ENCODE assay signal across 20 cellular contexts in the genomic region with DNA sequence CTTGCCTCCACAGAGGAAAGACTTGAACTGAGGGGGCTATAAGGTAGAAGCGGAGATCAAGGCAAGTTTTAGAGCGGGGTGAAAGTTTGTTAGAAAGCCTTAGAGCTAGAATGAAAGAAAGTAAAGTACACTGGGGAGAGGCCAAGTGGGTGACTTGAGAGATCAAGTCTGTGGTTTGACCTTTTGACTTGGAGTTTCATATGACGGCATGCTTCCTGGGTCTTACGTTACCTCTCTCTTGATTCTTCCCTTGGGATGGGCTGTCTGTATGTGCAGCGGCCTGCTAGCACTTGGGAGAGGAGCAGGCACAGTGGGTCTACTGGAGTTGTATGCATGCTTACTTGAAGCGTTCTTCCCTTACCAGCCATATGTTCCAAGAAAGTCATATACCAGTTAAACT.
DNase-seq lines count a peak whose midpoint lies in the region; ATAC-seq and TF ChIP-seq lines count a peak whose summit lies in the region.
"Had no signal": no experiment of that assay in that cellular context is flagged by ENCODE, and none has a peak within 500 bp of the region (broad histone marks: within the 10 kb centered on the region; RNA-seq: fewer than 3 reads in every experiment).

No MANE protein-coding gene starts in this region.

- H3K4me1 ChIP-seq in SJCRH30, result peaks cover 19% of the 10 kb centered on the region
- no peaks in the 10 kb centered on the region for H3K4me1 ChIP-seq in body of pancreas
- H3K4me1 ChIP-seq: colonic mucosa, HAP-1, heart left ventricle had no signal

- 76 to 78% methylated on average over 6 of the region's 6 CpGs for WGBS in body of pancreas, 2 donors

- H3K4me3 ChIP-seq in HFF-Myc (replicated peaks; ENCODE audit: low read depth, low read length) (no peak overlapping the region), SJCRH30 (no peak overlapping the region), fibroblast of pulmonary artery (replicated peaks; ENCODE audit: low read depth, low read length) (no peak overlapping the region), skeletal muscle cell (ENCODE audit: low read depth, low read length) (no peak overlapping the region), body of pancreas (no peak overlapping the region)
- H3K4me3 ChIP-seq: colonic mucosa, HAP-1, heart left ventricle had no signal

- DNase-seq in HFF-Myc (ENCODE audit: extremely low read depth, low read depth) (peak; percentile 30), SJCRH30 (peak; percentile 44 to 72), fibroblast of pulmonary artery (ENCODE audit: low read depth) (peak; percentile 27), skeletal muscle cell (ENCODE audit: low read depth) (peak; percentile 57), body of pancreas (no peak), occipital lobe (lab: John Stamatoyannopoulos, UW) (no peak), NCI-H2227 (lab: John Stamatoyannopoulos, UW; ENCODE audit: unreplicated experiment) (no peak)
- DNase-seq: amniotic stem cell; BE2C; colonic mucosa; heart left ventricle; MM.1S; NCI-H2081; NCI-H774; right cardiac atrium; stimulated activated CD4-positive, alpha-beta T cell treated with anti-CD3 and anti-CD28 coated beads, Interleukin-1b, Interleukin-23, amount 100 ng/mL, for 48 hours; T-helper 1 cell had no signal

- H3K36me3 ChIP-seq in SJCRH30, result no peaks in the 10 kb centered on the region
- H3K36me3 ChIP-seq in body of pancreas (replicated peaks in 1 of 2; ENCODE audit: insufficient read depth in 1 of 2, low read depth in 2 of 2), result no peaks in the 10 kb centered on the region
- H3K36me3 ChIP-seq: BE2C, colonic mucosa, HAP-1, heart left ventricle had no signal

- no peak for ATAC-seq in body of pancreas
- ATAC-seq: heart left ventricle, right cardiac atrium had no signal

- H3K27me3 ChIP-seq in SJCRH30 (no peaks in the 10 kb centered on the region), body of pancreas (no peaks in the 10 kb centered on the region)
- H3K27me3 ChIP-seq: BE2C, colonic mucosa, heart left ventricle had no signal

- H3K27ac ChIP-seq in SJCRH30 (no peak overlapping the region), body of pancreas (no peak overlapping the region)
- H3K27ac ChIP-seq: colonic mucosa, epithelial cell of prostate, heart left ventricle, RWPE1 had no signal

- TF ChIP-seq CTCF in HFF-Myc (IDR thresholded peaks at IDR 0.05; ENCODE audit: low read depth, low read length, missing control alignments), result no peak
- TF ChIP-seq CTCF in fibroblast of pulmonary artery (IDR thresholded peaks at IDR 0.05; ENCODE audit: low read length, missing control alignments), result no peak
- no peak for TF ChIP-seq CTCF in body of pancreas (IDR thresholded peaks at IDR 0.05)

- TF ChIP-seq POLR2A in body of pancreas (IDR thresholded peaks at IDR 0.05), result no peak

- no peaks in the 10 kb centered on the region for H3K9me3 ChIP-seq in SJCRH30 (replicated peaks)
- H3K9me3 ChIP-seq in body of pancreas, result no peaks in the 10 kb centered on the region
- H3K9me3 ChIP-seq: BE2C, colonic mucosa, HAP-1, heart left ventricle had no signal

- intact Hi-C loops in body of pancreas (cut with DNase I), result no loop called here

Comparison
In these comparisons a context has a peak if more than half of its experiments do, and no peak if none do; other contexts are left out.
1. DNase-seq: peak in HFF-Myc (single experiment), SJCRH30 (2 of 2), fibroblast of pulmonary artery (single experiment) and skeletal muscle cell (single experiment); none in body of pancreas (0 of 4), occipital lobe (single experiment) and NCI-H2227 (single experiment).